Comparison of ENCODE assay signal across 8 cellular contexts in genomic region chr6:151240861-151241642, GRCh38. TPM values are rescaled to one million over a fixed set of nuclear protein-coding genes. Genes with fewer than 3 reads are reported as not detected.
DNase-seq lines count a peak whose midpoint lies in the region; ATAC-seq and TF ChIP-seq lines count a peak whose summit lies in the region.

No MANE protein-coding gene starts in this region.

- 1% methylated on average over 63 of the region's 63 CpGs for WGBS in ectodermal cell, 2 experiments
- WGBS in suprapubic skin, result 4% methylated on average over 11 of the region's 63 CpGs

- TF ChIP-seq POLR2A in suprapubic skin (IDR thresholded peaks at IDR 0.05), result no peak

- H3K27ac ChIP-seq in SK-N-MC, result no peak overlapping the region
- H3K27ac ChIP-seq in ectodermal cell (ENCODE audit: insufficient read depth, low read depth, low read length, poor library complexity, severe bottlenecking), result peak overlapping the region; percentile 82
- H3K27ac ChIP-seq in lower lobe of right lung, result peak overlapping the region; percentile 84
- H3K27ac ChIP-seq in suprapubic skin, result peak overlapping the region; percentile 83

- no peak for TF ChIP-seq EP300 in suprapubic skin (IDR thresholded peaks at IDR 0.05)

- ATAC-seq in lower lobe of right lung (peak; percentile 48 to 62), GM19351 (IDR thresholded peaks at IDR 0.05; ENCODE audit: unreplicated experiment) (no peak)

- H3K4me3 ChIP-seq in H7 (ENCODE audit: insufficient read depth, low read depth, low read length), result peak overlapping the region; percentile 88
- peak overlapping the region; percentile 92 for H3K4me3 ChIP-seq in SK-N-MC
- H3K4me3 ChIP-seq in ectodermal cell (ENCODE audit: insufficient read depth, low read depth, low read length), result peak overlapping the region; percentile 77
- peak overlapping the region; percentile 75 for H3K4me3 ChIP-seq in lower lobe of right lung
- H3K4me3 ChIP-seq in suprapubic skin, result peak overlapping the region; percentile 67

- H3K9me3 Mint-ChIP-seq in CD14-positive monocyte, result peaks cover 0 to 13% (median 2%) of the 10 kb centered on the region in 7 donors

- no peaks in the 10 kb centered on the region for H3K9me3 ChIP-seq in SK-N-MC (ENCODE audit: low read depth, low read length)
- H3K9me3 ChIP-seq in ectodermal cell (ENCODE audit: control insufficient read depth, low read length), result no peaks in the 10 kb centered on the region
- H3K9me3 ChIP-seq in lower lobe of right lung, result no peaks in the 10 kb centered on the region
- H3K9me3 ChIP-seq in suprapubic skin, result no peaks in the 10 kb centered on the region

- TF ChIP-seq CTCF in lower lobe of right lung (IDR thresholded peaks at IDR 0.05), result no peak
- TF ChIP-seq CTCF in suprapubic skin (IDR thresholded peaks at IDR 0.05), result no peak
- no peak for TF ChIP-seq CTCF in CD14-positive monocyte (IDR thresholded peaks at IDR 0.05)

- H3K27me3 ChIP-seq in H7 (ENCODE audit: control insufficient read depth, insufficient read depth, low read length) (no peaks in the 10 kb centered on the region; the same call in 1 of the 2 replicates), ectodermal cell (ENCODE audit: control insufficient read depth, insufficient read depth, low read length, poor library complexity, severe bottlenecking) (peaks cover 18% of the 10 kb centered on the region), lower lobe of right lung (ENCODE audit: low read depth) (peaks cover 26% of the 10 kb centered on the region), suprapubic skin (peaks cover 35% of the 10 kb centered on the region)

- H3K36me3 Mint-ChIP-seq in CD14-positive monocyte, result no peaks in the 10 kb centered on the region

- DNase-seq in A172 (ENCODE audit: low spot score) (peak; percentile 28), H7 (peak; percentile 79), SK-N-MC (ENCODE audit: low read depth, low spot score) (no peak), lower lobe of right lung (no peak), suprapubic skin (ENCODE audit: low spot score in 2 of 2) (peak in 1 of 2 donors; percentile 69), CD14-positive monocyte (ENCODE audit: low spot score) (no peak)

- H3K4me1 ChIP-seq in ectodermal cell (ENCODE audit: control insufficient read depth, insufficient read depth, low read length) (peaks cover 14% of the 10 kb centered on the region), lower lobe of right lung (peaks cover 17% of the 10 kb centered on the region), suprapubic skin (peaks cover 21% of the 10 kb centered on the region)

- H3K4me1 Mint-ChIP-seq in CD14-positive monocyte, result peaks cover 7% of the 10 kb centered on the region

- intact Hi-C loops in lower lobe of right lung (cut with DNase I), result no loop called here
- intact Hi-C loops in CD14-positive monocyte (cut with micrococcal nuclease), result no loop called here

- H3K4me3 Mint-ChIP-seq in CD14-positive monocyte, result peak overlapping the region in 1 of 2 donors; percentile 61

- peaks cover 59 to 78% (median 63%) of the 10 kb centered on the region in 3 donors for H3K27me3 Mint-ChIP-seq in CD14-positive monocyte (ENCODE audit: low read depth in 3 of 3)

- H3K36me3 ChIP-seq in H7 (replicated peaks; ENCODE audit: control insufficient read depth, insufficient read depth, low read length), result no peaks in the 10 kb centered on the region
- no peaks in the 10 kb centered on the region for H3K36me3 ChIP-seq in SK-N-MC (ENCODE audit: insufficient read depth, low read length)
- no peaks in the 10 kb centered on the region for H3K36me3 ChIP-seq in ectodermal cell (ENCODE audit: control insufficient read depth, insufficient read depth, low read length)
- no peaks in the 10 kb centered on the region for H3K36me3 ChIP-seq in lower lobe of right lung
- H3K36me3 ChIP-seq in suprapubic skin, result no peaks in the 10 kb centered on the region

- H3K9ac ChIP-seq in SK-N-MC (ENCODE audit: insufficient read length), result peak overlapping the region; percentile 61

- H3K27ac Mint-ChIP-seq in CD14-positive monocyte, result peak overlapping the region in 1 of 7 donors; percentile 22

RNA-seq across cellular contexts. Expression of gene AKAP12, which starts 1.3 kb away (rescaled TPM):
- total RNA-seq in A172 (2014; rRNA removed; shearing (Covaris generic)), result 172 and 173 TPM in 2 replicates
- total RNA-seq in H7 (2014; rRNA removed; shearing (Covaris generic)), result 33.7 and 50.7 TPM in 2 replicates
- 55.3 TPM for polyA plus RNA-seq in ectodermal cell (2013, experiment 1 of 4)
- polyA plus RNA-seq in ectodermal cell (2013, experiment 2 of 4), result 62.2 TPM
- polyA plus RNA-seq in ectodermal cell (2013, experiment 3 of 4), result 45.5 TPM
- 48.8 TPM for polyA plus RNA-seq in ectodermal cell (2013, experiment 4 of 4)
- total RNA-seq in lower lobe of right lung (38.8 TPM), suprapubic skin (10 to 100 TPM in 3 of 4 donors, 1 to 10 TPM in 1; 7.2 to 20.1 (median 11.9) TPM)
- polyA plus RNA-seq in CD14-positive monocyte, result not detected

Comparison
In these comparisons a context has a peak if more than half of its experiments do, and no peak if none do; other contexts are left out.
1. DNase-seq: peak in A172 (single experiment) and H7 (single experiment); none in SK-N-MC (single experiment), lower lobe of right lung (single experiment) and CD14-positive monocyte (single experiment).
2. Peak in every context shown above with its lines, with median percentiles within 50 percentile points of each other: H3K4me3 ChIP-seq.